In the genomic region with DNA sequence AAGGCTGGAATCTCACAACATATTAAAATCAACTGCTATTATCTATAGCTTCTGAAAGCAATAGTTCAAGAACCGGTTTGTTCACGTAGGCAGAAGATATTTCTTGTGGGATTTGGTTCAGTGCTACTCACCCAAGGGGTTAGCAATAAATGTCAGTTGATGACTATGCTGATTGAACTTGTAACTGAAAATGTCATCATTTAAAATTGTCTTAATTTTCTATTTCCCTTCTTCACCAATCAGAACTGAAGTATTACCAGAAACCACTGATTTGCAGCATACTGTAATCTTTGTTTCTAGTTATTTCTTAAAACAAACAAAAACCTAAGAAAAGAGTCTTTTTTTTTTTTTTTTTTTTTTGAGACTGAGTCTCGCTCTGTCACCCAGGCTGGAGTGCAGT, we compare ENCODE assay signal across 18 cellular contexts. TPM values are rescaled to one million over a fixed set of nuclear protein-coding genes. Genes with fewer than 3 reads are reported as not detected.
A peak's percentile ranks its signal among the peaks of the same experiment; 100 is the strongest.
DNase-seq lines count a peak whose midpoint lies in the region; ATAC-seq, FAIRE-seq and TF ChIP-seq lines count a peak whose summit lies in the region.
"Had no signal": no experiment of that assay in that cellular context is flagged by ENCODE, and none has a peak within 500 bp of the region (broad histone marks: within the 10 kb centered on the region; RNA-seq: fewer than 3 reads in every experiment).

No MANE protein-coding gene starts in this region.

- intact Hi-C loops in GM12878 (cut with micrococcal nuclease; ENCODE audit: unreplicated experiment), result no loop called here
- intact Hi-C loops in tibial artery (cut with DNase I; ENCODE audit: low total_unique reads), result no loop called here

- CTCF ChIA-PET in GM12878 (lab: Yijun Ruan, JAX), result interaction anchor here (0.7 to 0.9 kb wide), 2 partner anchors 46 to 47 kb away, joined by 3 read pairs; a partner anchor contains a TSS

- H3K27me3 ChIP-seq in GM12878 (replicated peaks in 1 of 2; ENCODE audit: control insufficient read depth in 2 of 2, insufficient read depth in 2 of 2, low read length in 1 of 2), result no peaks in the 10 kb centered on the region; a peak in 1 of 4 replicates
- no peaks in the 10 kb centered on the region for H3K27me3 ChIP-seq in tibial artery

- SMC1A ChIA-PET in GM12878 (lab: Charles Lee; ENCODE audit: uncharacterized antibody, unreplicated experiment), result interaction anchor here (1.4 to 4.9 kb wide), 5 partner anchors 16 to 143 kb away, joined by 4 to 31 read pairs (median 5); a partner anchor contains a TSS

- in situ Hi-C loops in GM12878 (cut with MboI), result no loop called here

- H3K4me3 ChIP-seq in GM12878 (no peak overlapping the region), tibial artery (no peak overlapping the region)

- H3K9me3 ChIP-seq in GM12878 (replicated peaks; ENCODE audit: control insufficient read depth, insufficient read depth, low read length) (no peaks in the 10 kb centered on the region), tibial artery (no peaks in the 10 kb centered on the region)

- ATAC-seq in GM18498 (IDR thresholded peaks at IDR 0.05; ENCODE audit: unreplicated experiment) (peak; percentile 24), GM19455 (IDR thresholded peaks at IDR 0.05; ENCODE audit: unreplicated experiment) (peak; percentile 49), HG02885 (IDR thresholded peaks at IDR 0.05; ENCODE audit: poor library complexity, unreplicated experiment) (peak; percentile 65), GM12878 (peak; percentile 82)
- ATAC-seq: activated CD8-positive, alpha-beta T cell treated with anti-CD3 and anti-CD28 coated beads for 36 hours; sciatic nerve had no signal

- RAD21 ChIA-PET in GM12878 (lab: Charles Lee; ENCODE audit: unreplicated experiment), result interaction anchor here (0.6 to 4.4 kb wide), 5 partner anchors 22 to 144 kb away, joined by 3 to 21 read pairs (median 4); a partner anchor contains a TSS

- TF ChIP-seq POLR2A in GM12878 (IDR thresholded peaks at IDR 0.05; ENCODE audit: low read depth, low read length) (no peak), erythroblast (IDR thresholded peaks at IDR 0.05; ENCODE audit: low read length) (no peak)

- H2AFZ ChIP-seq in GM12878 (ENCODE audit: control insufficient read depth, low read depth, low read length), result no peak overlapping the region

- no peak for TF ChIP-seq RAD21 in GM12878 (IDR thresholded peaks at IDR 0.05; ENCODE audit: insufficient read depth, low read depth, low read length)

- 0% methylated on average over 2 of the region's 3 CpGs for WGBS in GM12878 (ENCODE audit: insufficient coverage, insufficient replicate concordance, low lambda C conversion rate, missing lambda C conversion rate)

- H3K79me2 ChIP-seq in GM12878 (ENCODE audit: control insufficient read depth, insufficient read depth, low read length), result peaks cover under 1% of the 10 kb centered on the region; the same call in 1 of the 2 replicates

- no TSS peak for BruUV-seq in GM12878 (replicated peaks; lab: Mats Ljungman, UMichigan)

- H4K20me1 ChIP-seq in GM12878 (ENCODE audit: control insufficient read depth, insufficient read depth), result no peaks in the 10 kb centered on the region

- no peak overlapping the region for H3K9ac ChIP-seq in GM12878 (ENCODE audit: control insufficient read depth, insufficient read depth, low read length)

- no peak overlapping the region for H3K4me2 ChIP-seq in GM12878 (ENCODE audit: control insufficient read depth, insufficient read depth)

- H3K4me1 ChIP-seq in GM12878 (ENCODE audit: control insufficient read depth, insufficient read depth, low read length) (peaks cover 15% of the 10 kb centered on the region), tibial artery (peaks cover 0 to 14% (median 7%) of the 10 kb centered on the region in 4 donors)

- no peaks in the 10 kb centered on the region for H3K36me3 ChIP-seq in GM12878 (ENCODE audit: control insufficient read depth in 2 of 2, insufficient read depth in 2 of 2, low read length in 1 of 2)
- H3K36me3 ChIP-seq in tibial artery, result no peaks in the 10 kb centered on the region

- no peak overlapping the region; the same call in 1 of the 2 replicates for H3K27ac ChIP-seq in GM12878 (ENCODE audit: control insufficient read depth, insufficient read depth)
- H3K27ac ChIP-seq in tibial artery, result no peak overlapping the region

- TF ChIP-seq EP300 in GM12878 (IDR thresholded peaks at IDR 0.05; ENCODE audit: borderline replicate concordance in 1 of 2, control insufficient read depth in 1 of 2, low read depth in 2 of 2, low read length in 2 of 2), result peak; percentile 52 to 83; a peak in 3 of 4 replicates

- TF ChIP-seq CTCF in GM12878 (IDR thresholded peaks at IDR 0.05 in 2 of 3, conservative IDR thresholded peaks at IDR 0.05 in 1 of 3; ENCODE audit: control insufficient read depth in 2 of 3, extremely low read depth in 1 of 3, insufficient read depth in 1 of 3, low read depth in 3 of 3, low read length in 3 of 3), result no peak
- TF ChIP-seq CTCF in tibial artery (IDR thresholded peaks at IDR 0.05), result no peak

- FAIRE-seq in GM12878 (lab: Jason Lieb, UNC), result no peak
- FAIRE-seq: GM19239 had no signal

- POLR2A ChIA-PET in GM12878 (lab: Charles Lee), result interaction anchor here (1.2 kb wide), 1 partner anchor 46 kb away, joined by 3 read pairs; a partner anchor contains a TSS

- DNase-seq in GM12878 (ENCODE audit: low read depth, low spot score), result peak; percentile 70
- no peak for DNase-seq in activated CD8-positive, alpha-beta memory T cell treated with anti-CD3 and anti-CD28 coated beads for 24 hours
- DNase-seq in tibial artery, result no peak
- no peak for DNase-seq in stimulated activated CD4-positive, alpha-beta T cell treated with anti-CD3 and anti-CD28 coated beads, Interleukin-4, amount 100 ng/mL, for 1 hour
- DNase-seq in erythroblast (lab: John Stamatoyannopoulos, UW), result no peak
- DNase-seq: activated CD8-positive, alpha-beta T cell treated with anti-CD3 and anti-CD28 coated beads for 36 hours; CD8-positive, alpha-beta memory T cell; DMS79 treated with DMSO at 0.1 percent for 48 hours; NCI-H187; NCI-H510A treated with DMSO at 0.1 percent for 48 hours; occipital lobe; SIG-M5; stimulated activated CD4-positive, alpha-beta T cell treated with anti-CD3 and anti-CD28 coated beads, Interleukin-1b, Interleukin-23, amount 100 ng/mL, for 48 hours had no signal

TF ChIP-seq in GM12878, 131 proteins besides CTCF, POLR2A, EP300 and RAD21 (continues in another document):
- TF ChIP-seq SUZ12 (IDR thresholded peaks at IDR 0.05; ENCODE audit: unreplicated experiment), result no peak
- peak; percentile 52 for TF ChIP-seq MEF2B (IDR thresholded peaks at IDR 0.05; ENCODE audit: partially characterized antibody, poor library complexity, severe bottlenecking)
- peak; percentile 81 for TF ChIP-seq MEF2A (IDR thresholded peaks at IDR 0.05; ENCODE audit: insufficient read depth, low read depth, low read length)
- TF ChIP-seq GABPA (IDR thresholded peaks at IDR 0.05; ENCODE audit: low read depth), result peak; percentile 59
- no peak for TF ChIP-seq RB1 (IDR thresholded peaks at IDR 0.05; ENCODE audit: borderline replicate concordance)
- TF ChIP-seq MTA2 (IDR thresholded peaks at IDR 0.05; ENCODE audit: low read depth), result peak; percentile 87
- no peak for TF ChIP-seq CBX5 (IDR thresholded peaks at IDR 0.05; ENCODE audit: low read depth)
- TF ChIP-seq NFIC (IDR thresholded peaks at IDR 0.05; ENCODE audit: low read depth, low read length), result peak; percentile 90
- TF ChIP-seq EGR1 (IDR thresholded peaks at IDR 0.05; ENCODE audit: borderline replicate concordance in 1 of 2, low read depth in 2 of 2, low read length in 2 of 2), result no peak
- peak; percentile 51; the same call in 1 of the 2 replicates for TF ChIP-seq ZSCAN29 (IDR thresholded peaks at IDR 0.05)
- 0 out of 2 replicates have a peak, but pooled peaks have one; percentile 63 for TF ChIP-seq PML (IDR thresholded peaks at IDR 0.05; ENCODE audit: low read length)
- 0 out of 2 replicates have a peak, but pooled peaks have one; percentile 21 for TF ChIP-seq ZNF24 (IDR thresholded peaks at IDR 0.05)
- peak; percentile 95 for TF ChIP-seq NR2F1 (conservative IDR thresholded peaks at IDR 0.05)

RNA-seq across cellular contexts. Expression of a gene that starts 46.1 kb away (rescaled TPM):
- total RNA-seq in GM12878 (2013; cell fraction: nucleolus; rRNA removed), result 16.5 and 18.0 TPM in 2 replicates
- total RNA-seq in GM12878 (2014; rRNA removed) (1.2 and 1.3 TPM in 2 replicates), GM12878 (2014; rRNA removed; fragmentation: Illumina TruSeq; extraction: Trizol) (1.3 TPM in 2 replicates), GM12878 (2021) (1.7 and 2.3 TPM in 2 replicates)
- polyA plus RNA-seq in GM12878 (2011; ENCODE audit: low read depth), result 0.52 TPM
- polyA plus RNA-seq in GM12878 (2011; rRNA removed) (1.9 and 2.3 TPM in 2 replicates), GM12878 (2014; fragmentation: Illumina TruSeq; extraction: Trizol) (1.1 and 1.2 TPM in 2 replicates), GM12878 (2014; fragmentation: Nextera tagmentation; extraction: Ambion mirVana) (under 1 TPM; 0.50 to 0.53 TPM), GM12878 (2014; rRNA removed) (0.90 and 1.4 TPM in 2 replicates), GM12878 (2016; fragmentation: Nextera tagmentation; extraction: Ambion mirVana) (1 to 10 TPM in 1 of 2 experiments, under 1 TPM in 1; 0.66 to 1.5 TPM)
- polyA plus RNA-seq in GM12878 (2011; cell fraction: cytosol; rRNA removed), result 0.72 and 1.1 TPM in 2 replicates
- 2.3 and 3.1 TPM in 2 replicates for polyA plus RNA-seq in GM12878 (2011; cell fraction: nucleus; rRNA removed)
- polyA plus RNA-seq in GM12878 (2012), result 1.1 and 1.4 TPM in 2 replicates
- polyA minus RNA-seq in GM12878 (2011; rRNA and poly(A)+ RNA removed), result 3.1 and 3.2 TPM in 2 replicates
- 1.6 and 1.9 TPM in 2 replicates for polyA minus RNA-seq in GM12878 (2011; cell fraction: cytosol; rRNA and poly(A)+ RNA removed)
- polyA minus RNA-seq in GM12878 (2011; cell fraction: nucleus; rRNA and poly(A)+ RNA removed), result 3.9 and 8.7 TPM in 2 replicates

RNA-seq across cellular contexts. Expression of a gene that starts 46.2 kb away (rescaled TPM):
- total RNA-seq in GM12878 (2013; cell fraction: nucleolus; rRNA removed), result 41.9 and 44.3 TPM in 2 replicates
- 7.5 and 11.0 TPM in 2 replicates for total RNA-seq in GM12878 (2014; rRNA removed)
- 12.2 and 12.6 TPM in 2 replicates for total RNA-seq in GM12878 (2014; rRNA removed; fragmentation: Illumina TruSeq; extraction: Trizol)
- total RNA-seq in GM12878 (2021), result 30.7 and 33.7 TPM in 2 replicates
- 20.5 TPM for polyA plus RNA-seq in GM12878 (2011; ENCODE audit: low read depth)
- polyA plus RNA-seq in GM12878 (2011; rRNA removed), result 40.0 and 55.3 TPM in 2 replicates
- 14.4 and 20.5 TPM in 2 replicates for polyA plus RNA-seq in GM12878 (2011; cell fraction: cytosol; rRNA removed)
- 28.2 and 38.1 TPM in 2 replicates for polyA plus RNA-seq in GM12878 (2011; cell fraction: nucleus; rRNA removed)
- polyA plus RNA-seq in GM12878 (2012), result 16.0 and 22.5 TPM in 2 replicates
- polyA plus RNA-seq in GM12878 (2014; fragmentation: Illumina TruSeq; extraction: Trizol), result 22.3 and 30.7 TPM in 2 replicates
- 1 to 10 TPM; 4.8 to 5.8 TPM for polyA plus RNA-seq in GM12878 (2014; fragmentation: Nextera tagmentation; extraction: Ambion mirVana)
- 12.5 and 15.6 TPM in 2 replicates for polyA plus RNA-seq in GM12878 (2014; rRNA removed)
- polyA plus RNA-seq in GM12878 (2016; fragmentation: Nextera tagmentation; extraction: Ambion mirVana), result 10 to 100 TPM; 44.9 to 46.8 TPM
- polyA minus RNA-seq in GM12878 (2011; rRNA and poly(A)+ RNA removed), result 15.9 and 18.6 TPM in 2 replicates
- 6.9 and 10.7 TPM in 2 replicates for polyA minus RNA-seq in GM12878 (2011; cell fraction: cytosol; rRNA and poly(A)+ RNA removed)
- 9.1 and 14.2 TPM in 2 replicates for polyA minus RNA-seq in GM12878 (2011; cell fraction: nucleus; rRNA and poly(A)+ RNA removed)

Comparison
In these comparisons a context has a peak if more than half of its experiments do, and no peak if none do; other contexts are left out.
1. ATAC-seq: peak in every context shown above with its lines; median percentile 82 in GM12878; 65 in HG02885; 49 in GM19455; 24 in GM18498.